27 cellular contexts compared by ENCODE assay signal in the genomic region with DNA sequence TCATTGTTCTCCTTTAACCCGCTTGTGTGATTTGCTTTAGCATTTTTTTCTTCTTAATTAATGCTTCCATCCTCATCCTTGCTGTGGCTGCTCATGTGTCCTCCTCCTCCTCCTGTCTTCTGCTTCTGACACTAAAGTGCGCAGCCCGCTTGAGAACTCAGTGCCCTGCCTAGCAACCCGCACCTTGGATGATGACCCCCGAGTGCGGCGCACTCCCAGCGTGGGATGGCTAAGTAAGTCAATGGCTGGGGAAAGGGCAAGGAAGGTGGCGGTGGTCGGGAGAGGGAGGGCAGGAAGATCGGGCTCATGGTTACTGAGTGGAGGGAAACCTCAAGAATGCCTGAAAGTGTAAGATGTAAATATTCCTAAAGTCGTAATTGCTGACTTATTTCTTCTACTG. TPM values are rescaled to one million over a fixed set of nuclear protein-coding genes. Genes with fewer than 3 reads are reported as not detected.
"Had no signal": no experiment of that assay in that cellular context is flagged by ENCODE, and none has a peak within 500 bp of the region (broad histone marks: within the 10 kb centered on the region; RNA-seq: fewer than 3 reads in every experiment).

No MANE protein-coding gene starts in this region.

- H3K4me1 ChIP-seq: left lung, parathyroid adenoma, right atrium auricular region, right lobe of liver, stomach, testis, transverse colon, upper lobe of left lung, vagina had no signal

- DNase-seq: hippocampal formation; left colon; left lung; midbrain; mucosa of descending colon; naive thymus-derived CD4-positive, alpha-beta T cell; occipital lobe; right lobe of liver; stimulated activated CD4-positive, alpha-beta T cell treated with anti-CD3 and anti-CD28 coated beads, Interleukin-12 subunit alpha, Interleukin-12 subunit beta, amount 100 ng/mL, for 4 hours; stimulated activated CD4-positive, alpha-beta T cell treated with anti-CD3 and anti-CD28 coated beads, Interleukin-15, amount 100 ng/mL, for 24 hours; stimulated activated CD4-positive, alpha-beta T cell treated with anti-CD3 and anti-CD28 coated beads, Interleukin-2, amount 100 ng/mL, for 24 hours; stimulated activated CD4-positive, alpha-beta T cell treated with anti-CD3 and anti-CD28 coated beads, Interleukin-4, amount 100 ng/mL, for 1 hour; stimulated activated naive B cell treated with anti-CD40 and anti-IgM and Interleukin-4, amounts not matched to agents 10 μg/mL and 1 μg/mL and 100 μg/mL, for 72 hours; stimulated activated naive CD8-positive, alpha-beta T cell treated with anti-CD3 and anti-CD28 coated beads, Interleukin-15, Interleukin-2, amounts not matched to agents 100 U/mL and 50 U/mL, for 24 hours; stomach; testis; thyroid gland; transverse colon had no signal

- H3K27me3 ChIP-seq: left lung, neutrophil, right atrium auricular region, right lobe of liver, stomach, testis, thyroid gland, transverse colon, upper lobe of left lung, vagina had no signal

- H3K4me3 ChIP-seq: left lung, mucosa of descending colon, right atrium auricular region, right lobe of liver, smooth muscle cell, stomach, testis, thyroid gland, transverse colon, upper lobe of left lung, vagina had no signal

- H3K27me3 Mint-ChIP-seq: naive thymus-derived CD4-positive, alpha-beta T cell; natural killer cell treated with Interleukin-12 subunit alpha and Interleukin-12 subunit beta and Interleukin-15 and Interleukin-18, amount 100 ng/mL, for 72 hours; stimulated activated naive B cell treated with anti-CD40 and anti-IgM and Interleukin-4, amounts not matched to agents 10 μg/mL and 1 μg/mL and 100 μg/mL, for 72 hours had no signal

- H3K9me3 ChIP-seq: left lung, mucosa of descending colon, neutrophil, right atrium auricular region, right lobe of liver, stomach, testis, thyroid gland, transverse colon, upper lobe of left lung, vagina had no signal

- H3K4me2 ChIP-seq: smooth muscle cell had no signal

- H3K36me3 ChIP-seq: left lung, neutrophil, right atrium auricular region, right lobe of liver, thyroid gland, transverse colon, upper lobe of left lung, vagina had no signal

- H3K27ac ChIP-seq: left lung, neutrophil, parathyroid adenoma, right atrium auricular region, right lobe of liver, stomach, testis, thyroid gland, transverse colon, upper lobe of left lung, vagina had no signal

- H2AFZ ChIP-seq: parathyroid adenoma had no signal

- H3K4me1 Mint-ChIP-seq: memory B cell; stimulated activated naive B cell treated with anti-CD40 and anti-IgM and Interleukin-4, amounts not matched to agents 10 μg/mL and 1 μg/mL and 100 μg/mL, for 72 hours had no signal

- ATAC-seq: left colon; left lung; mucosa of descending colon; naive thymus-derived CD4-positive, alpha-beta T cell; natural killer cell treated with Interleukin-12 subunit alpha and Interleukin-12 subunit beta and Interleukin-15 and Interleukin-18, amount 100 ng/mL, for 72 hours; right lobe of liver; stimulated activated naive B cell treated with anti-CD40 and anti-IgM and Interleukin-4, amounts not matched to agents 10 μg/mL and 1 μg/mL and 100 μg/mL, for 72 hours; stimulated activated naive CD8-positive, alpha-beta T cell treated with anti-CD3 and anti-CD28 coated beads, Interleukin-15, Interleukin-2, amounts not matched to agents 100 U/mL and 50 U/mL, for 24 hours had no signal

- H3K36me3 Mint-ChIP-seq: memory B cell; naive thymus-derived CD4-positive, alpha-beta T cell; natural killer cell treated with Interleukin-12 subunit alpha and Interleukin-12 subunit beta and Interleukin-15 and Interleukin-18, amount 100 ng/mL, for 72 hours; stimulated activated naive B cell treated with anti-CD40 and anti-IgM and Interleukin-4, amounts not matched to agents 10 μg/mL and 1 μg/mL and 100 μg/mL, for 72 hours had no signal

- H3K4me3 Mint-ChIP-seq: memory B cell; naive thymus-derived CD4-positive, alpha-beta T cell; natural killer cell treated with Interleukin-12 subunit alpha and Interleukin-12 subunit beta and Interleukin-15 and Interleukin-18, amount 100 ng/mL, for 72 hours; stimulated activated naive B cell treated with anti-CD40 and anti-IgM and Interleukin-4, amounts not matched to agents 10 μg/mL and 1 μg/mL and 100 μg/mL, for 72 hours had no signal

- H3K9ac ChIP-seq: parathyroid adenoma had no signal

- H3K9me3 Mint-ChIP-seq: memory B cell; naive thymus-derived CD4-positive, alpha-beta T cell; natural killer cell treated with Interleukin-12 subunit alpha and Interleukin-12 subunit beta and Interleukin-15 and Interleukin-18, amount 100 ng/mL, for 72 hours; stimulated activated naive B cell treated with anti-CD40 and anti-IgM and Interleukin-4, amounts not matched to agents 10 μg/mL and 1 μg/mL and 100 μg/mL, for 72 hours had no signal

- H3K27ac Mint-ChIP-seq: memory B cell; naive thymus-derived CD4-positive, alpha-beta T cell; natural killer cell treated with Interleukin-12 subunit alpha and Interleukin-12 subunit beta and Interleukin-15 and Interleukin-18, amount 100 ng/mL, for 72 hours; stimulated activated naive B cell treated with anti-CD40 and anti-IgM and Interleukin-4, amounts not matched to agents 10 μg/mL and 1 μg/mL and 100 μg/mL, for 72 hours had no signal

- H3K79me2 ChIP-seq: parathyroid adenoma had no signal

RNA-seq across cellular contexts. Expression of a gene that starts 30.1 kb away (rescaled TPM):
- total RNA-seq: lung microvascular endothelial cell had no signal
